38 cellular contexts compared by ENCODE assay signal in the genomic region with DNA sequence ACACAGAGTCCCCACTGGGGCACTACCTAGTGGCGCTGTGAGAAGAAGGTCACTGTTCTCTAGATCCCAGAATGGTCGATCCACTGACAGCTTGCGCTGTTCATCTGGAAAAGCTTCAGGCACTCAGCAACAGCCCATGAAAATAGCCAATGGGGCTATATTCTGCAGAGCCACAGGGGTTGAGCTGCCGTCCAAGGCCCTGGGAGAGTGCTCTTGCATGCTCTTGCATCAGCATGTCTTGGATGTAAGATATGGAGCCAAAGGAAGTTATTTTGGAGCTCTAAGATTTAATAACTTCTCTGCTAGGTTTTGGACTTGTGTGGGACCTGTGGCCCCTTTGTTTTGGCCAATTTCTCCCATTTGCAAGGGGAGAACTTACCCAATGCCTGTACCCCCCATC.
"Had no signal": no experiment of that assay in that cellular context is flagged by ENCODE, and none has a peak within 500 bp of the region (broad histone marks: within the 10 kb centered on the region; RNA-seq: fewer than 3 reads in every experiment).

No MANE protein-coding gene starts in this region.

- H3K4me3 ChIP-seq: adrenal gland, body of pancreas, breast epithelium had no signal

- H3K27ac Mint-ChIP-seq: activated CD4-positive, alpha-beta memory T cell treated with anti-CD3 and anti-CD28 coated beads, Interleukin-2, amount 10 ng/mL, durations not matched to agents 7 days and 5 days; activated CD4-positive, alpha-beta T cell treated with anti-CD3 and anti-CD28 coated beads for 36 hours; activated CD4-positive, alpha-beta T cell treated with anti-CD3 and anti-CD28 coated beads, Interleukin-2, amount 10 ng/mL, durations not matched to agents 7 days and 5 days; activated CD8-positive, alpha-beta memory T cell treated with anti-CD3 and anti-CD28 coated beads, Interleukin-2, amount 10 ng/mL, durations not matched to agents 7 days and 5 days; activated CD8-positive, alpha-beta T cell treated with anti-CD3 and anti-CD28 coated beads, Interleukin-2, amount 10 ng/mL, durations not matched to agents 7 days and 5 days; activated naive CD4-positive, alpha-beta T cell treated with anti-CD3 and anti-CD28 coated beads, Interleukin-2, amount 10 ng/mL, durations not matched to agents 7 days and 5 days; activated naive CD4-positive, alpha-beta T cell treated with anti-CD3 and anti-CD28 coated beads, Interleukin-2, amount 50 U/mL, for 24 hours; activated naive CD8-positive, alpha-beta T cell; activated naive CD8-positive, alpha-beta T cell treated with anti-CD3 and anti-CD28 coated beads, Interleukin-2, amount 10 ng/mL, durations not matched to agents 7 days and 5 days; activated naive CD8-positive, alpha-beta T cell treated with anti-CD3 and anti-CD28 coated beads, Interleukin-2, amount 50 U/mL, for 24 hours; activated T-cell treated with anti-CD3 and anti-CD28 coated beads, Interleukin-2, amount 50 U/mL, for 24 hours; activated T-helper 2 cell treated with anti-CD3 and anti-CD28 coated beads, Interferon-gamma antibody, Interleukin-2, Interleukin-4, amounts not matched to agents 10 μg/mL and 5 μg/mL and 100 μg/mL, durations not matched to agents 14 hours and 24 hours and 36 hours; T-helper 1 cell treated with Interleukin-12 subunit alpha and Interleukin-12 subunit beta and Interleukin-4 antibody, amounts not matched to agents 30 μg/mL and 1 μg/mL, for 36 hours; T-helper 2 cell treated with Interferon-gamma antibody and Interleukin-4, amounts not matched to agents 5 μg/mL and 100 μg/mL, for 36 hours; WTC11 had no signal

- H3K9me3 ChIP-seq: adrenal gland, body of pancreas, breast epithelium had no signal

- H3K4me1 Mint-ChIP-seq: activated CD4-positive, alpha-beta memory T cell treated with anti-CD3 and anti-CD28 coated beads, Interleukin-2, amount 10 ng/mL, durations not matched to agents 7 days and 5 days; activated CD4-positive, alpha-beta T cell treated with anti-CD3 and anti-CD28 coated beads for 36 hours; activated CD4-positive, alpha-beta T cell treated with anti-CD3 and anti-CD28 coated beads, Interleukin-2, amount 10 ng/mL, durations not matched to agents 7 days and 5 days; activated CD8-positive, alpha-beta memory T cell treated with anti-CD3 and anti-CD28 coated beads, Interleukin-2, amount 10 ng/mL, durations not matched to agents 7 days and 5 days; activated naive CD4-positive, alpha-beta T cell treated with anti-CD3 and anti-CD28 coated beads, Interleukin-2, amount 10 ng/mL, durations not matched to agents 7 days and 5 days; activated naive CD4-positive, alpha-beta T cell treated with anti-CD3 and anti-CD28 coated beads, Interleukin-2, amount 50 U/mL, for 24 hours; activated naive CD8-positive, alpha-beta T cell treated with anti-CD3 and anti-CD28 coated beads, Interleukin-2, amount 10 ng/mL, durations not matched to agents 7 days and 5 days; activated naive CD8-positive, alpha-beta T cell treated with anti-CD3 and anti-CD28 coated beads, Interleukin-2, amount 50 U/mL, for 24 hours; WTC11 had no signal

- H3K27ac ChIP-seq: adrenal gland, body of pancreas, brain microvascular endothelial cell, breast epithelium, WERI-Rb-1 had no signal

- H3K36me3 ChIP-seq: adrenal gland, brain microvascular endothelial cell, breast epithelium, WERI-Rb-1 had no signal

- H3K27me3 ChIP-seq: adrenal gland, body of pancreas, brain microvascular endothelial cell, breast epithelium had no signal

- H3K4me1 ChIP-seq: adrenal gland, body of pancreas, breast epithelium had no signal

- ATAC-seq: activated CD4-positive, alpha-beta T cell treated with anti-CD3 and anti-CD28 coated beads for 36 hours; activated CD4-positive, CD25-positive, alpha-beta regulatory T cell treated with anti-CD3 and anti-CD28 coated beads, Interleukin-2, amount 50 U/mL, for 24 hours; activated CD8-positive, alpha-beta memory T cell treated with anti-CD3 and anti-CD28 coated beads, Interleukin-2, amount 10 ng/mL, durations not matched to agents 7 days and 5 days; activated CD8-positive, alpha-beta T cell treated with anti-CD3 and anti-CD28 coated beads, Interleukin-2, amount 10 ng/mL, durations not matched to agents 7 days and 5 days; activated naive CD8-positive, alpha-beta T cell treated with anti-CD3 and anti-CD28 coated beads, Interleukin-2, amount 50 U/mL, for 24 hours; body of pancreas; WTC11 had no signal

- FAIRE-seq: astrocyte, colon had no signal

- H3K4me3 Mint-ChIP-seq: activated CD4-positive, alpha-beta memory T cell treated with anti-CD3 and anti-CD28 coated beads, Interleukin-2, amount 10 ng/mL, durations not matched to agents 7 days and 5 days; activated CD4-positive, alpha-beta T cell treated with anti-CD3 and anti-CD28 coated beads for 36 hours; activated CD4-positive, alpha-beta T cell treated with anti-CD3 and anti-CD28 coated beads, Interleukin-2, amount 10 ng/mL, durations not matched to agents 7 days and 5 days; activated CD8-positive, alpha-beta memory T cell treated with anti-CD3 and anti-CD28 coated beads, Interleukin-2, amount 10 ng/mL, durations not matched to agents 7 days and 5 days; activated CD8-positive, alpha-beta T cell treated with anti-CD3 and anti-CD28 coated beads, Interleukin-2, amount 10 ng/mL, durations not matched to agents 7 days and 5 days; activated naive CD4-positive, alpha-beta T cell treated with anti-CD3 and anti-CD28 coated beads, Interleukin-2, amount 10 ng/mL, durations not matched to agents 7 days and 5 days; activated naive CD4-positive, alpha-beta T cell treated with anti-CD3 and anti-CD28 coated beads, Interleukin-2, amount 50 U/mL, for 24 hours; activated naive CD8-positive, alpha-beta T cell; activated naive CD8-positive, alpha-beta T cell treated with anti-CD3 and anti-CD28 coated beads, Interleukin-2, amount 10 ng/mL, durations not matched to agents 7 days and 5 days; activated naive CD8-positive, alpha-beta T cell treated with anti-CD3 and anti-CD28 coated beads, Interleukin-2, amount 50 U/mL, for 24 hours; activated T-cell treated with anti-CD3 and anti-CD28 coated beads, Interleukin-2, amount 50 U/mL, for 24 hours; T-helper 1 cell treated with Interleukin-12 subunit alpha and Interleukin-12 subunit beta and Interleukin-4 antibody, amounts not matched to agents 30 μg/mL and 1 μg/mL, for 36 hours; T-helper 2 cell treated with Interferon-gamma antibody and Interleukin-4, amounts not matched to agents 5 μg/mL and 100 μg/mL, for 36 hours; WTC11 had no signal

- H3K27me3 Mint-ChIP-seq: activated CD4-positive, alpha-beta memory T cell treated with anti-CD3 and anti-CD28 coated beads, Interleukin-2, amount 10 ng/mL, durations not matched to agents 7 days and 5 days; activated CD4-positive, alpha-beta T cell treated with anti-CD3 and anti-CD28 coated beads for 36 hours; activated CD4-positive, alpha-beta T cell treated with anti-CD3 and anti-CD28 coated beads, Interleukin-2, amount 10 ng/mL, durations not matched to agents 7 days and 5 days; activated CD8-positive, alpha-beta memory T cell treated with anti-CD3 and anti-CD28 coated beads, Interleukin-2, amount 10 ng/mL, durations not matched to agents 7 days and 5 days; activated naive CD4-positive, alpha-beta T cell treated with anti-CD3 and anti-CD28 coated beads, Interleukin-2, amount 10 ng/mL, durations not matched to agents 7 days and 5 days; activated naive CD8-positive, alpha-beta T cell treated with anti-CD3 and anti-CD28 coated beads, Interleukin-2, amount 10 ng/mL, durations not matched to agents 7 days and 5 days; activated naive CD8-positive, alpha-beta T cell treated with anti-CD3 and anti-CD28 coated beads, Interleukin-2, amount 50 U/mL, for 24 hours; activated T-cell treated with anti-CD3 and anti-CD28 coated beads, Interleukin-2, amount 50 U/mL, for 24 hours had no signal

- H3K9me3 Mint-ChIP-seq: activated T-cell treated with anti-CD3 and anti-CD28 coated beads, Interleukin-2, amount 50 U/mL, for 24 hours had no signal

- H3K36me3 Mint-ChIP-seq: activated CD8-positive, alpha-beta memory T cell treated with anti-CD3 and anti-CD28 coated beads, Interleukin-2, amount 10 ng/mL, durations not matched to agents 7 days and 5 days; activated naive CD4-positive, alpha-beta T cell treated with anti-CD3 and anti-CD28 coated beads, Interleukin-2, amount 10 ng/mL, durations not matched to agents 7 days and 5 days; activated naive CD4-positive, alpha-beta T cell treated with anti-CD3 and anti-CD28 coated beads, Interleukin-2, amount 50 U/mL, for 24 hours; activated naive CD8-positive, alpha-beta T cell; activated naive CD8-positive, alpha-beta T cell treated with anti-CD3 and anti-CD28 coated beads, Interleukin-2, amount 10 ng/mL, durations not matched to agents 7 days and 5 days had no signal

- DNase-seq: activated CD4-positive, alpha-beta memory T cell treated with anti-CD3 and anti-CD28 coated beads, Interleukin-2, amount 10 ng/mL, durations not matched to agents 7 days and 5 days; activated CD4-positive, alpha-beta T cell treated with anti-CD3 and anti-CD28 coated beads for 1 hour; activated CD4-positive, alpha-beta T cell treated with anti-CD3 and anti-CD28 coated beads for 36 hours; activated CD4-positive, alpha-beta T cell treated with anti-CD3 and anti-CD28 coated beads for 48 hours; activated CD4-positive, alpha-beta T cell treated with anti-CD3 and anti-CD28 coated beads, Interleukin-2, amount 10 ng/mL, durations not matched to agents 7 days and 5 days; activated CD4-positive, alpha-beta T cell treated with anti-CD3 and anti-CD28 coated beads, Interleukin-2, amount 50 U/mL, for 48 hours; activated CD4-positive, CD25-positive, alpha-beta regulatory T cell; activated CD8-positive, alpha-beta memory T cell treated with anti-CD3 and anti-CD28 coated beads for 24 hours; activated CD8-positive, alpha-beta memory T cell treated with anti-CD3 and anti-CD28 coated beads, Interleukin-2, amount 10 ng/mL, durations not matched to agents 7 days and 5 days; activated CD8-positive, alpha-beta memory T cell treated with anti-CD3 and anti-CD28 coated beads, Interleukin-2, amount 50 U/mL, for 48 hours; activated CD8-positive, alpha-beta T cell treated with anti-CD3 and anti-CD28 coated beads, Interleukin-2, amount 10 ng/mL, durations not matched to agents 7 days and 5 days; activated effector memory CD4-positive, alpha-beta T cell treated with Interleukin-2 at 50 U/mL for 16 hours; activated gamma-delta T cell; activated naive CD4-positive, alpha-beta T cell treated with anti-CD3 and anti-CD28 coated beads, Interleukin-2, amount 10 ng/mL, durations not matched to agents 7 days and 5 days; activated naive CD4-positive, alpha-beta T cell treated with Interleukin-2 at 50 U/mL for 16 hours; activated naive CD8-positive, alpha-beta T cell treated with anti-CD3 and anti-CD28 coated beads, Interleukin-2, amount 10 ng/mL, durations not matched to agents 7 days and 5 days; activated naive CD8-positive, alpha-beta T cell treated with anti-CD3 and anti-CD28 coated beads, Interleukin-2, amount 50 U/mL, for 24 hours; activated T-cell treated with anti-CD3 and anti-CD28 coated beads, Interleukin-2, amount 50 U/mL, for 24 hours; activated T-cell treated with anti-CD3 and anti-CD28 coated beads, Interleukin-2, amount 50 U/mL, for 48 hours; adrenal gland; amniotic stem cell; aorta; body of pancreas; brain microvascular endothelial cell; central memory CD4-positive, alpha-beta T cell; T-helper 2 cell; T-helper 9 cell; WERI-Rb-1 had no signal
